11 cellular contexts compared by ENCODE assay signal in the genomic region with DNA sequence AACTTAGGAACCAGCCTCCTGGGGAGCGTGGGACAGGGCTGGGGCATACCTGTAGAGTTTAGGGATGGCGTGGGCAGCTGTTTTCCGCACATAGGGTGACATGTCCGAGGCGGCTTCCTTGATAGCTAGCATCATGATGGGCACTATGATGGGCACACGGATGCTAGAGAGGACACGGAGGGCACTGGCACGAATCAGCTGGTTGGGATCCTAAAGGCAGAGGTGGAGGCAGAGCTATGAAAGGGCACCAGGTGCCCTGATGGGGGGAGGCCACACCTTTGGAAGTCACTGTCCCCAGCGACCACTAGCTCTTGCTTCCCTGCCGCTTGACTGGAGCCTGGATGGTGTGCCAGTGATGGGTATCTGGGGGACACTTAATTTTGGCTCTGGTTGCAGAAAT. TPM values are rescaled to one million over a fixed set of nuclear protein-coding genes. Genes with fewer than 3 reads are reported as not detected.
A peak's percentile ranks its signal among the peaks of the same experiment; 100 is the strongest.
DNase-seq lines count a peak whose midpoint lies in the region; ATAC-seq and TF ChIP-seq lines count a peak whose summit lies in the region.
"Had no signal": no experiment of that assay in that cellular context is flagged by ENCODE, and none has a peak within 500 bp of the region (broad histone marks: within the 10 kb centered on the region; RNA-seq: fewer than 3 reads in every experiment).

No MANE protein-coding gene starts in this region.

- ATAC-seq in RWPE2 (ENCODE audit: low read depth): no peak
- no peak for ATAC-seq in activated CD4-positive, CD25-positive, alpha-beta regulatory T cell treated with anti-CD3 and anti-CD28 coated beads, Interleukin-2, amount 50 U/mL, for 24 hours
- ATAC-seq in Right ventricle myocardium inferior: no peak
- ATAC-seq in HG02588 (IDR thresholded peaks at IDR 0.05; ENCODE audit: unreplicated experiment): no peak

- no peak for TF ChIP-seq CTCF in RWPE2 (IDR thresholded peaks at IDR 0.05; ENCODE audit: poor library complexity, severe bottlenecking)

- intact Hi-C loops in Right ventricle myocardium inferior (cut with DNase I): no loop called here

- no peaks in the 10 kb centered on the region for H3K4me1 ChIP-seq in RWPE2 (ENCODE audit: insufficient read depth, poor library complexity, severe bottlenecking)
- H3K4me1 ChIP-seq in endocrine pancreas (ENCODE audit: control insufficient read depth, insufficient read depth, low read length): no peaks in the 10 kb centered on the region
- H3K4me1 ChIP-seq in trophoblast cell (ENCODE audit: control insufficient read depth in 1 of 2, insufficient read depth in 2 of 2, low read length in 2 of 2): peaks cover 11% of the 10 kb centered on the region in 2 experiments

- H3K36me3 Mint-ChIP-seq in T-helper 2 cell treated with Interferon-gamma antibody and Interleukin-4, amounts not matched to agents 5 μg/mL and 100 μg/mL, for 36 hours (ENCODE audit: low read depth): no peaks in the 10 kb centered on the region

- H3K27ac ChIP-seq in RWPE2 (ENCODE audit: poor library complexity, severe bottlenecking): no peak overlapping the region
- no peak overlapping the region for H3K27ac ChIP-seq in trophoblast cell (ENCODE audit: low read depth, low read length)
- H3K27ac ChIP-seq: transverse colon had no signal

- no peak overlapping the region for H3K23ac ChIP-seq in trophoblast cell (ENCODE audit: low read length)

- H3K4me3 ChIP-seq in RWPE2 (ENCODE audit: severe bottlenecking): peak overlapping the region; percentile 61
- H3K4me3 ChIP-seq in endocrine pancreas (ENCODE audit: control insufficient read depth, insufficient read depth, low read length): peak overlapping the region; percentile 63
- H3K4me3 ChIP-seq in trophoblast cell (ENCODE audit: low read depth, low read length): peak overlapping the region; percentile 4
- H3K4me3 ChIP-seq: MG63 had no signal

- H2BK12ac ChIP-seq in trophoblast cell (ENCODE audit: low read length): no peak overlapping the region

- peaks cover 3% of the 10 kb centered on the region for H3K79me2 ChIP-seq in trophoblast cell (ENCODE audit: control insufficient read depth, insufficient read depth, low read length, poor library complexity)

- H3K9ac ChIP-seq in endocrine pancreas (ENCODE audit: control insufficient read depth, insufficient read depth, low read length) (peak overlapping the region; percentile 68), trophoblast cell (ENCODE audit: low read length) (no peak overlapping the region)

- peaks cover 30% of the 10 kb centered on the region for H3K27me3 Mint-ChIP-seq in T-helper 2 cell treated with Interferon-gamma antibody and Interleukin-4, amounts not matched to agents 5 μg/mL and 100 μg/mL, for 36 hours (ENCODE audit: low read depth)

- H3K9me3 ChIP-seq in RWPE2 (ENCODE audit: severe bottlenecking) (no peaks in the 10 kb centered on the region), endocrine pancreas (ENCODE audit: control insufficient read depth, low read length) (no peaks in the 10 kb centered on the region), trophoblast cell (ENCODE audit: insufficient read depth, low read depth, low read length) (peaks cover 3% of the 10 kb centered on the region)
- H3K9me3 ChIP-seq: MG63, transverse colon had no signal

- no peak overlapping the region for H3K4ac ChIP-seq in trophoblast cell (ENCODE audit: low read depth, low read length)

- H3K4me1 Mint-ChIP-seq in T-helper 2 cell treated with Interferon-gamma antibody and Interleukin-4, amounts not matched to agents 5 μg/mL and 100 μg/mL, for 36 hours (ENCODE audit: low read depth): peaks cover 5% of the 10 kb centered on the region

- no peaks in the 10 kb centered on the region for H3K9me3 Mint-ChIP-seq in T-helper 2 cell treated with Interferon-gamma antibody and Interleukin-4, amounts not matched to agents 5 μg/mL and 100 μg/mL, for 36 hours

- no peak overlapping the region for H2AFZ ChIP-seq in trophoblast cell (ENCODE audit: insufficient read depth, low read length, poor library complexity)

- no peak overlapping the region for H2BK120ac ChIP-seq in trophoblast cell (ENCODE audit: insufficient read depth, low read length, poor library complexity)

- no peak overlapping the region for H3K18ac ChIP-seq in trophoblast cell (ENCODE audit: low read length)

- H2AK5ac ChIP-seq in trophoblast cell (ENCODE audit: low read length): peak overlapping the region; percentile 17

- no peak overlapping the region for H3K27ac Mint-ChIP-seq in T-helper 2 cell treated with Interferon-gamma antibody and Interleukin-4, amounts not matched to agents 5 μg/mL and 100 μg/mL, for 36 hours

- H3K36me3 ChIP-seq in RWPE2 (ENCODE audit: low read depth) (no peaks in the 10 kb centered on the region), endocrine pancreas (ENCODE audit: control insufficient read depth, insufficient read depth, low read length) (no peaks in the 10 kb centered on the region), trophoblast cell (ENCODE audit: control insufficient read depth in 1 of 2, insufficient read depth in 2 of 2, low read length in 2 of 2) (no peaks in the 10 kb centered on the region)
- H3K36me3 ChIP-seq: MG63, transverse colon had no signal

- peak overlapping the region; percentile 82 for H4K8ac ChIP-seq in trophoblast cell (ENCODE audit: low read depth, low read length)

- H3K27me3 ChIP-seq in RWPE2 (ENCODE audit: insufficient read depth, poor library complexity, severe bottlenecking) (no peaks in the 10 kb centered on the region), endocrine pancreas (ENCODE audit: control insufficient read depth, insufficient read depth, low read length) (no peaks in the 10 kb centered on the region), trophoblast cell (ENCODE audit: insufficient read depth, low read length) (no peaks in the 10 kb centered on the region)

- WGBS in trophoblast cell (ENCODE audit: extremely low coverage, insufficient coverage, insufficient read length): no CpG with 5 or more reads among the region's 10 CpGs

- peaks cover 3% of the 10 kb centered on the region for H3K79me1 ChIP-seq in trophoblast cell (ENCODE audit: low read length)

- H3K14ac ChIP-seq in trophoblast cell (ENCODE audit: low read length): no peak overlapping the region

- no peak for DNase-seq in T-helper 2 cell treated with Interferon-gamma antibody and Interleukin-4, amounts not matched to agents 5 μg/mL and 100 μg/mL, for 36 hours (ENCODE audit: low spot score)
- DNase-seq in T-helper 2 cell: no peak
- peak; percentile 45 for DNase-seq in RWPE2 (ENCODE audit: low spot score)
- no peak for DNase-seq in trophoblast cell
- no peak for DNase-seq in Right ventricle myocardium inferior (ENCODE audit: missing footprints)
- DNase-seq: anterior cingulate cortex, MG63, transverse colon had no signal

- peak overlapping the region; percentile 80 for H3K4me3 Mint-ChIP-seq in T-helper 2 cell treated with Interferon-gamma antibody and Interleukin-4, amounts not matched to agents 5 μg/mL and 100 μg/mL, for 36 hours

- no peak overlapping the region for H4K12ac ChIP-seq in trophoblast cell (ENCODE audit: low read depth, low read length)

- peak overlapping the region; percentile 90 for H3K4me2 ChIP-seq in trophoblast cell (ENCODE audit: low read length)

- no peak overlapping the region for H2BK5ac ChIP-seq in trophoblast cell (ENCODE audit: low read depth, low read length, poor library complexity)

- peak overlapping the region; percentile 74 for H4K91ac ChIP-seq in trophoblast cell (ENCODE audit: low read depth, low read length)

RNA-seq across cellular contexts. Expression of a gene that starts 28.3 kb away (rescaled TPM):
- polyA plus RNA-seq in trophoblast cell (2013): 1.5 and 1.6 TPM in 2 replicates
- 0.54 TPM for total RNA-seq in Right ventricle myocardium inferior

RNA-seq across cellular contexts. Expression of a gene that starts 34.2 kb away (rescaled TPM):
- polyA plus RNA-seq in trophoblast cell (2013): 0.04 TPM in 1 of 2 replicates, not detected in the other
- total RNA-seq in Right ventricle myocardium inferior: 1.9 TPM

Comparison
In these comparisons a context has a peak if more than half of its experiments do, and no peak if none do; other contexts are left out.
1. H3K4me3 ChIP-seq: peak in every context shown above with its lines; median percentile 63 in endocrine pancreas; 61 in RWPE2; 4 in trophoblast cell.